Comparison of ENCODE assay signal across 2 cellular contexts in the genomic region with DNA sequence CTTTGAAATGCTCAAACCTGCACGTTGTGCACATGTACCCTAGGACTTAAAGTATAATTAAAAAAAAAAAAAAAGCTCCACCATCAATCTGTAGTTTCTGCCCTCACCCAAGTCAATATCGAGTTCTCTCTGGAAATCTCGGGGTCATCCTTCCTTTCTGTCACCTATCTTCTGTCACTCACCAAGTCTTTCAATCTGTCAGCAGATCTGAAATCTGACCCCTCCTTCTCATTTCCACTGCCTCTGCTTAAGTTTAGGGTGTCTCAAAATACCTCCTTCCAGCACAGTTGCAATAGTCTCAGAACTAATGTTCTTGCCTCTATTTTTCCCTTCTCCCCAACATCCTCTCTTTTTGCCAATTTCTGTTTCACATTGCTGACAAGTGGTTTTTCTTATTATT.
TF ChIP-seq lines count a peak whose summit lies in the region.

No MANE protein-coding gene starts in this region.

TF ChIP-seq in HEK293T, 16 proteins besides CTCF, POLR2A, EP300 and RAD21:
- TF ChIP-seq PKNOX1 (IDR thresholded peaks at IDR 0.05) (peak; percentile 63), HDGF (IDR thresholded peaks at IDR 0.05; ENCODE audit: borderline replicate concordance) (no peak)

TF ChIP-seq in K562, 482 proteins besides CTCF, POLR2A, EP300 and RAD21:
- TF ChIP-seq ZNF408 (CRISPR knock-in tag; IDR thresholded peaks at IDR 0.05; ENCODE audit: low read depth) (no peak), MEIS2 (IDR thresholded peaks at IDR 0.05; ENCODE audit: partially characterized antibody) (peak; percentile 79)
TF ChIP-seq in K562: peak in this region for 1.
